In genomic region chr4:182928061-182928460, GRCh38 we compare ENCODE assay signal across 13 cellular contexts. TPM values are rescaled to one million over a fixed set of nuclear protein-coding genes. Genes with fewer than 3 reads are reported as not detected.
A peak's percentile ranks its signal among the peaks of the same experiment; 100 is the strongest.
DNase-seq lines count a peak whose midpoint lies in the region; ATAC-seq and TF ChIP-seq lines count a peak whose summit lies in the region.
"Had no signal": no experiment of that assay in that cellular context is flagged by ENCODE, and none has a peak within 500 bp of the region (broad histone marks: within the 10 kb centered on the region; RNA-seq: fewer than 3 reads in every experiment).

No MANE protein-coding gene starts in this region.

- DNase-seq in A673 (ENCODE audit: low spot score) (peak; percentile 46), GM06990 (ENCODE audit: extremely low read depth, insufficient read length) (no peak), epithelial cell of proximal tubule (ENCODE audit: low read depth) (no peak), esophagus muscularis mucosa (ENCODE audit: extremely low spot score) (no peak), H4 (ENCODE audit: low spot score) (no peak)
- DNase-seq: activated T-cell treated with anti-CD3 and anti-CD28 coated beads, Interleukin-2, amount 50 U/mL, for 1 hour; occipital lobe; stimulated activated CD4-positive, alpha-beta T cell treated with anti-CD3 and anti-CD28 coated beads, Interleukin-4, amount 100 ng/mL, for 4 hours; T1000 had no signal

- ATAC-seq in GM21515 (IDR thresholded peaks at IDR 0.05; ENCODE audit: unreplicated experiment) (no peak), GM18519 (IDR thresholded peaks at IDR 0.05; ENCODE audit: low FRiP score, unreplicated experiment) (no peak)
- ATAC-seq: left lobe of liver had no signal

- no peaks in the 10 kb centered on the region for H3K9me3 ChIP-seq in A673 (ENCODE audit: low read depth, low read length, poor library complexity, severe bottlenecking)
- no peaks in the 10 kb centered on the region for H3K9me3 ChIP-seq in OCI-LY3 (ENCODE audit: insufficient read depth, low read length)
- H3K9me3 ChIP-seq in esophagus muscularis mucosa = no peaks in the 10 kb centered on the region

- no peak overlapping the region for H2AFZ ChIP-seq in OCI-LY3 (ENCODE audit: low read depth, low read length)

- TF ChIP-seq CTCF in A673 (conservative IDR thresholded peaks at IDR 0.05; ENCODE audit: low read depth, low read length) (peak; percentile 51), GM06990 (IDR thresholded peaks at IDR 0.05; ENCODE audit: insufficient read depth, low read length, poor library complexity, severe bottlenecking) (peak; percentile 21), OCI-LY3 (IDR thresholded peaks at IDR 0.05; ENCODE audit: low read depth, low read length) (peak; percentile 62), epithelial cell of proximal tubule (conservative IDR thresholded peaks at IDR 0.05; ENCODE audit: low read depth, low read length) (peak; percentile 42), esophagus muscularis mucosa (IDR thresholded peaks at IDR 0.05) (no peak)

- no TSS peak for BruUV-seq in A673 (replicated peaks; lab: Mats Ljungman, UMichigan)

- WGBS in esophagus muscularis mucosa = 77% methylated on average over 3 of the region's 3 CpGs

- no peak for TF ChIP-seq EP300 in esophagus muscularis mucosa (IDR thresholded peaks at IDR 0.05)

- H3K4me1 ChIP-seq in A673 (ENCODE audit: insufficient read depth, low read length, poor library complexity, severe bottlenecking) = no peaks in the 10 kb centered on the region
- peaks cover 3% of the 10 kb centered on the region; the same call in 1 of the 2 replicates for H3K4me1 ChIP-seq in OCI-LY3 (ENCODE audit: low read length)
- H3K4me1 ChIP-seq in esophagus muscularis mucosa = peaks cover 0 to 27% (median 25%) of the 10 kb centered on the region in 4 donors

- CTCF ChIA-PET in A673 (lab: Charles Lee) = interaction anchor here (0.6 to 1.5 kb wide), 2 partner anchors 11 to 335 kb away, joined by 3 to 5 read pairs; no protein-coding TSS in a partner anchor

- H3K4me2 ChIP-seq in OCI-LY3 (ENCODE audit: low read length) = no peak overlapping the region

- TF ChIP-seq POLR2A in esophagus muscularis mucosa (IDR thresholded peaks at IDR 0.05; ENCODE audit: low read depth) = no peak

- intact Hi-C loops in A673 (cut with micrococcal nuclease; ENCODE audit: unreplicated experiment) (loop anchor here (5.0 to 10.0 kb wide), 3 partner anchors 451 to 1783 kb away; no protein-coding TSS in a partner anchor), esophagus muscularis mucosa (cut with DNase I) (no loop called here)

- H3K4me3 ChIP-seq in A673 (ENCODE audit: low read depth, low read length, poor library complexity, severe bottlenecking) (no peak overlapping the region), GM06990 (replicated peaks; ENCODE audit: low read depth, low read length) (no peak overlapping the region), OCI-LY3 (ENCODE audit: low read length) (no peak overlapping the region), epithelial cell of proximal tubule (ENCODE audit: low read depth, low read length) (no peak overlapping the region), esophagus muscularis mucosa (no peak overlapping the region)

- no peaks in the 10 kb centered on the region for H4K20me1 ChIP-seq in OCI-LY3 (ENCODE audit: insufficient read depth, low read length)

- H3K27ac ChIP-seq in A673 (ENCODE audit: low read depth, low read length, poor library complexity, severe bottlenecking) = no peak overlapping the region
- no peak overlapping the region for H3K27ac ChIP-seq in OCI-LY3 (ENCODE audit: low read length)
- H3K27ac ChIP-seq in esophagus muscularis mucosa (replicated peaks in 1 of 4) = no peak overlapping the region

- H3K79me2 ChIP-seq in OCI-LY3 (ENCODE audit: low read length) = no peaks in the 10 kb centered on the region

- POLR2A ChIA-PET in A673 (lab: Charles Lee; ENCODE audit: low non-redundant PET) = no interaction called here

- no peaks in the 10 kb centered on the region for H3K36me3 ChIP-seq in A673 (ENCODE audit: insufficient read depth, low read length, poor library complexity, severe bottlenecking)
- no peaks in the 10 kb centered on the region for H3K36me3 ChIP-seq in GM06990 (ENCODE audit: control insufficient read depth, insufficient read depth, low read length)
- no peaks in the 10 kb centered on the region for H3K36me3 ChIP-seq in OCI-LY3 (replicated peaks; ENCODE audit: low read depth, low read length)
- no peaks in the 10 kb centered on the region for H3K36me3 ChIP-seq in esophagus muscularis mucosa

- H3K9ac ChIP-seq in OCI-LY3 (ENCODE audit: low read length) = no peak overlapping the region

- H3K27me3 ChIP-seq in A673 (replicated peaks; ENCODE audit: insufficient read depth, low read depth, low read length, poor library complexity) (no peaks in the 10 kb centered on the region), GM06990 (replicated peaks; ENCODE audit: control insufficient read depth, insufficient read depth, low read length) (no peaks in the 10 kb centered on the region; the same call in 1 of the 2 replicates), OCI-LY3 (ENCODE audit: low read depth, low read length) (0 out of 2 replicates have a peak, but pooled peaks cover 3% of the 10 kb centered on the region), esophagus muscularis mucosa (no peaks in the 10 kb centered on the region)

RNA-seq across cellular contexts. Expression of gene DCTD, which starts 10.9 kb away (rescaled TPM):
- 65.9 and 72.7 TPM in 2 replicates for total RNA-seq in A673 (2021)
- total RNA-seq in epithelial cell of proximal tubule = 84.2 and 86.3 TPM in 2 replicates
- 10 to 100 TPM; 33.6 to 55.3 (median 48.7) TPM for total RNA-seq in esophagus muscularis mucosa
- 116 and 126 TPM in 2 replicates for total RNA-seq in H4 (2014; rRNA removed; shearing (Covaris generic))

Comparison
In these comparisons a context has a peak if more than half of its experiments do, and no peak if none do; other contexts are left out.
1. CTCF ChIP-seq: peak in A673 (single experiment), GM06990 (single experiment), OCI-LY3 (single experiment) and epithelial cell of proximal tubule (single experiment); none in esophagus muscularis mucosa (0 of 3).